5 cellular contexts compared by ENCODE assay signal in the genomic region with DNA sequence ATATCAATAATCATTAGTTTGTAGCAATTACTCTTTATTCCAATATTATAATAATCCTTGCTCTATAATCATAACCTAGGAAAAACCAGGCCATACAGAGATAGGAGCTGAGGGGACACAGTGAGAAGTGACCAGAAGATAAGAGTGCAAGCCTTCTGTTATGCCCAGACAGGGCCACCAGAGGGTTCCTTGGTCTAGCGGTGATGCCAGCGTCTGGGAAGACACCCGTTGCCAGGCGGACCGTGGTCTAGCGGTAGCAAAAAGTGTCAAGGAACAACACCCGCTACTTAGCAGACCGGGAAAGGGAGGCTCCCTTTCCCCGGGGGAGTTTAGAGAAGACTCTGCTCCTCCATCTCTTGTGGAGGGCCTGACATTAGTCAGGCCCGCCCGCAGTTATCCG. TPM values are rescaled to one million over a fixed set of nuclear protein-coding genes. Genes with fewer than 3 reads are reported as not detected.
"Had no signal": no experiment of that assay in that cellular context is flagged by ENCODE, and none has a peak within 500 bp of the region (broad histone marks: within the 10 kb centered on the region; RNA-seq: fewer than 3 reads in every experiment).

No MANE protein-coding gene starts in this region.

RNA-seq across cellular contexts. Expression of gene ASGR2, which starts 11.8 kb away (rescaled TPM):
- total RNA-seq: M059J, PC-3, Peyer's patch, SJCRH30, SK-MEL-5 had no signal

RNA-seq across cellular contexts. Expression of gene CLEC10A, which starts 46.3 kb away (rescaled TPM):
- total RNA-seq: M059J, PC-3, SJCRH30, SK-MEL-5 had no signal

RNA-seq across cellular contexts. Expression of gene ASGR1, which starts 52.8 kb away (rescaled TPM):
- total RNA-seq: M059J had no signal
